Comparison of ENCODE assay signal across 1 cellular context in the genomic region with DNA sequence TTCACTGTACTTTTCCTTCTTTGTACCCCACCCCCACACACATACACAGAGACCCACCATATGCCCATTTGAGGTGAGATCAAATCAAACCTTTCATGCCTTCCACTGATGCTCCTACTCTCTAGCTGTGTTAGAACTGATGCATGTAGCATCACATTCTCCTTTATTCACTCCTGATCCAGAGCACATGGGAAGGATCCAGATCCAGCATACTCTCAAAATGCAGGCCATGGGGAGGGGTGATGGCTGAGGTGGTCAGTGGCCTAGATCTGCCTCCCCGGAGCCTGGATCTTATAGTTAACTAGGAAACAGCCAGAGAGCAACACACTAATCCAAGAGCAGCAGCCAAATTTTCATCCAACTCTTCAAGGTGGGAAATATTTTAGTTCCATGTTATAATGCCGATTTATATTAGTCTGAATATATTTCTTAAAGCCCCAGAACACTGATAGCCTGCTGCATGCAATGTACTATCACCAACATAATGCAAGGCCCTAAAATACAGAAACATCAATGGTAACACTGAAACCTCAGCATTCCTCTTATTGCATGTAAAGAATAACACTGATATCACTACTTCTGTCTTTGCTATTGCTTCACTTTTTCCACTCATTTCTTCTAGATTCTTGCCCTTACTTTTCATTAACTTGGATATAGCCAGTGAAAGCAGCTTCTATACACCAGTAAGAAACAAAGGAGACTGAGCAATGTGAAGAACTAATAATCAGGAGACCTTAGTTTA.
TF ChIP-seq lines count a peak whose summit lies in the region.

No MANE protein-coding gene starts in this region.

TF ChIP-seq in SK-N-SH, 30 proteins besides CTCF, POLR2A, EP300 and RAD21 (continued from another document):
- TF ChIP-seq FOXM1 (IDR thresholded peaks at IDR 0.05; ENCODE audit: low read depth) = no peak
- TF ChIP-seq PBX3 (IDR thresholded peaks at IDR 0.05) = no peak
- TF ChIP-seq SMC3 (IDR thresholded peaks at IDR 0.05; ENCODE audit: low read depth, low read length) = no peak
- no peak for TF ChIP-seq SIN3A (IDR thresholded peaks at IDR 0.05; ENCODE audit: borderline replicate concordance, low read depth, low read length)
- no peak for TF ChIP-seq TEAD4 (IDR thresholded peaks at IDR 0.05; ENCODE audit: borderline replicate concordance, insufficient read depth)
- no peak for TF ChIP-seq NFIC (IDR thresholded peaks at IDR 0.05; ENCODE audit: borderline replicate concordance)
- TF ChIP-seq TAF1 (IDR thresholded peaks at IDR 0.05; ENCODE audit: borderline replicate concordance, low read depth, low read length) = no peak
- no peak for TF ChIP-seq REST (IDR thresholded peaks at IDR 0.05; ENCODE audit: low read depth, low read length)
- no peak for TF ChIP-seq GATA2 (CRISPR knock-in tag; IDR thresholded peaks at IDR 0.05)
- no peak for TF ChIP-seq RFX5 (IDR thresholded peaks at IDR 0.05; ENCODE audit: low read length)
- TF ChIP-seq YY1 (IDR thresholded peaks at IDR 0.05; ENCODE audit: low read depth) = no peak
